11 cellular contexts compared by ENCODE assay signal in the genomic region with DNA sequence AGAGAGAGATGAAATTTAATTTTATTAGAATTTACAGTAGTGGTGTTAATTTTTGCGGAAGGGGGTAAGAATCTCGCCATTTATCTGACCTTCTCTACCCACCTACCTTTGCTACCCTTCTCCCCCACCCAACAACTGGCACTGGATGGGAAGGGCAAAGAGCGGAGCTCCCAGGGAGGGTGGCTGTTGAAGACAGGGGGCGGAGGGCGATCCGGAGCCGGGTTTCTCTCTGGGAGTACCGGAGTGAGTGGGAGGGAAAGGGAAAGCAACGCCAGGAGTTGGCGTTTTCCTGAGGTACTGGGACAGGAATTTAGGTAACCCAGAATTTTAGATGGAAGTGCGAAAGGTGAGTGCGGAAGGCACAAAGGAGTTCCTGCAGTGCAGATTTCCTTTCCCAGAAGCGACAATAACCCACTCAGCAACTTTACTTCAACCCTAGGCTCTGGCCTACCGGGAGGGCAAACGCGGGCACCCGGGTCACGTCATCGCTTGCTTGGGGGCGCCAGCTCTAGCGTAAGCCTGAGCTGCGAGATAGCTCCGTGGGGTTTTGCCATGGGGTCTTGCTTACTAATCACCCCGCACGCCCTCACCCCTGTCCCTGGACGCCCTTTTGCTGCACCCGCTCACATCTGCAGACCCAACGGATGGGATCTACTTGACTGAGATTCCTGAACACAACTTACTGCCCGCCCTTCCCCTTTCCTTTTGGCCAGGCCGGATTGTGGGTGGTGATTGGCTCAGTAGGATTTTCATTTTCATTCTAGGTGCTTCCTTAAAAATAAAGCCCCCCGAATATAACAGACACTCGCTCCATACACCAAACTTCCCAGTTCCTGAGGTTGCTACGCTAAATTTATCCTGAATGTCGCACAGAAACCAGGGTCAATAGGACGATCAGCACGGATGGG.
DNase-seq lines count a peak whose midpoint lies in the region; ATAC-seq and TF ChIP-seq lines count a peak whose summit lies in the region.
"Had no signal": no experiment of that assay in that cellular context is flagged by ENCODE, and none has a peak within 500 bp of the region (broad histone marks: within the 10 kb centered on the region; RNA-seq: fewer than 3 reads in every experiment).

No MANE protein-coding gene starts in this region.

- no peak overlapping the region for H3K14ac ChIP-seq in trophoblast cell (ENCODE audit: low read length)

- peak overlapping the region; percentile 92 for H3K4me2 ChIP-seq in trophoblast cell (ENCODE audit: low read length)

- peaks cover 3% of the 10 kb centered on the region for H3K4me1 Mint-ChIP-seq in activated naive CD4-positive, alpha-beta T cell treated with anti-CD3 and anti-CD28 coated beads, Interleukin-2, amount 10 ng/mL, durations not matched to agents 7 days and 5 days

- no peak for ATAC-seq in HG02588 (IDR thresholded peaks at IDR 0.05; ENCODE audit: unreplicated experiment)

- H3K27ac ChIP-seq in trophoblast cell (ENCODE audit: low read depth, low read length), result no peak overlapping the region
- H3K27ac ChIP-seq: transverse colon had no signal

- H4K8ac ChIP-seq in trophoblast cell (ENCODE audit: low read depth, low read length), result no peak overlapping the region

- H3K18ac ChIP-seq in trophoblast cell (ENCODE audit: low read length), result no peak overlapping the region

- H3K9ac ChIP-seq in trophoblast cell (ENCODE audit: low read length), result no peak overlapping the region

- CTCF ChIA-PET in activated naive CD4-positive, alpha-beta T cell treated with anti-CD3 and anti-CD28 coated beads, Interleukin-2, amount 10 ng/mL, durations not matched to agents 7 days and 5 days (lab: Charles Lee), result no interaction called here

- peak; percentile 26 for DNase-seq in ELF-1 (ENCODE audit: low read depth, low spot score)
- DNase-seq in MG63, result no peak
- no peak for DNase-seq in foreskin fibroblast
- DNase-seq in trophoblast cell, result no peak
- DNase-seq in RPMI8226, result no peak
- no peak for DNase-seq in medulla oblongata (ENCODE audit: extremely low spot score)
- DNase-seq in activated naive CD4-positive, alpha-beta T cell treated with anti-CD3 and anti-CD28 coated beads, Interleukin-2, amount 10 ng/mL, durations not matched to agents 7 days and 5 days, result no peak
- DNase-seq: activated CD4-positive, alpha-beta T cell treated with anti-CD3 and anti-CD28 coated beads, Interleukin-2, amount 50 U/mL, for 1 hour; cerebellar nuclear complex; transverse colon had no signal

- H3K79me1 ChIP-seq in trophoblast cell (ENCODE audit: low read length), result no peaks in the 10 kb centered on the region

- H3K9me3 ChIP-seq in MG63 (no peaks in the 10 kb centered on the region), trophoblast cell (ENCODE audit: insufficient read depth, low read depth, low read length) (peaks cover 15% of the 10 kb centered on the region)
- H3K9me3 ChIP-seq: transverse colon had no signal

- H2BK12ac ChIP-seq in trophoblast cell (ENCODE audit: low read length), result no peak overlapping the region

- H3K27ac Mint-ChIP-seq in activated naive CD4-positive, alpha-beta T cell treated with anti-CD3 and anti-CD28 coated beads, Interleukin-2, amount 10 ng/mL, durations not matched to agents 7 days and 5 days, result no peak overlapping the region

- no peak overlapping the region for H4K12ac ChIP-seq in trophoblast cell (ENCODE audit: low read depth, low read length)

- H2BK5ac ChIP-seq in trophoblast cell (ENCODE audit: low read depth, low read length, poor library complexity), result no peak overlapping the region

- no peaks in the 10 kb centered on the region for H3K9me3 Mint-ChIP-seq in activated naive CD4-positive, alpha-beta T cell treated with anti-CD3 and anti-CD28 coated beads, Interleukin-2, amount 10 ng/mL, durations not matched to agents 7 days and 5 days

- WGBS in trophoblast cell (ENCODE audit: extremely low coverage, insufficient coverage, insufficient read length), result no CpG with 5 or more reads among the region's 36 CpGs

- no peak overlapping the region for H3K4ac ChIP-seq in trophoblast cell (ENCODE audit: low read depth, low read length)

- peaks cover 4% of the 10 kb centered on the region for H3K36me3 Mint-ChIP-seq in activated naive CD4-positive, alpha-beta T cell treated with anti-CD3 and anti-CD28 coated beads, Interleukin-2, amount 10 ng/mL, durations not matched to agents 7 days and 5 days

- H3K4me3 ChIP-seq in MG63 (peak overlapping the region; percentile 62), foreskin fibroblast (ENCODE audit: low read depth in 1 of 2, low read length in 2 of 2) (peak overlapping the region; percentile 34 to 51), trophoblast cell (ENCODE audit: low read depth, low read length) (no peak overlapping the region)

- TF ChIP-seq CTCF in foreskin fibroblast (IDR thresholded peaks at IDR 0.05; ENCODE audit: low read depth, low read length), result no peak

- no peaks in the 10 kb centered on the region for H3K79me2 ChIP-seq in trophoblast cell (ENCODE audit: control insufficient read depth, insufficient read depth, low read length, poor library complexity)

- H3K4me3 Mint-ChIP-seq in activated naive CD4-positive, alpha-beta T cell treated with anti-CD3 and anti-CD28 coated beads, Interleukin-2, amount 10 ng/mL, durations not matched to agents 7 days and 5 days, result no peak overlapping the region

- H4K91ac ChIP-seq in trophoblast cell (ENCODE audit: low read depth, low read length), result no peak overlapping the region

- peaks cover 86% of the 10 kb centered on the region for H3K27me3 Mint-ChIP-seq in activated naive CD4-positive, alpha-beta T cell treated with anti-CD3 and anti-CD28 coated beads, Interleukin-2, amount 10 ng/mL, durations not matched to agents 7 days and 5 days

- no peak overlapping the region for H3K23ac ChIP-seq in trophoblast cell (ENCODE audit: low read length)

- H2AFZ ChIP-seq in trophoblast cell (ENCODE audit: insufficient read depth, low read length, poor library complexity), result no peak overlapping the region

- peaks cover 16 to 22% of the 10 kb centered on the region in 2 experiments for H3K4me1 ChIP-seq in trophoblast cell (ENCODE audit: control insufficient read depth in 1 of 2, insufficient read depth in 2 of 2, low read length in 2 of 2)

- H3K36me3 ChIP-seq in MG63 (no peaks in the 10 kb centered on the region), trophoblast cell (ENCODE audit: control insufficient read depth in 1 of 2, insufficient read depth in 2 of 2, low read length in 2 of 2) (no peaks in the 10 kb centered on the region)
- H3K36me3 ChIP-seq: transverse colon had no signal

- H2AK5ac ChIP-seq in trophoblast cell (ENCODE audit: low read length), result no peak overlapping the region

- no peak overlapping the region for H2BK120ac ChIP-seq in trophoblast cell (ENCODE audit: insufficient read depth, low read length, poor library complexity)

- no peaks in the 10 kb centered on the region for H3K27me3 ChIP-seq in MG63
- peaks cover 84% of the 10 kb centered on the region for H3K27me3 ChIP-seq in trophoblast cell (ENCODE audit: insufficient read depth, low read length)
